Comparison of ENCODE assay signal across 19 cellular contexts in genomic region chr3:51679318-51679717, GRCh38. TPM values are rescaled to one million over a fixed set of nuclear protein-coding genes. Genes with fewer than 3 reads are reported as not detected.
DNase-seq lines count a peak whose midpoint lies in the region; ATAC-seq, FAIRE-seq and TF ChIP-seq lines count a peak whose summit lies in the region.
"Had no signal": no experiment of that assay in that cellular context is flagged by ENCODE, and none has a peak within 500 bp of the region (broad histone marks: within the 10 kb centered on the region; RNA-seq: fewer than 3 reads in every experiment).

No MANE protein-coding gene starts in this region.

- peaks cover 94 to 97% (median 95%) of the 10 kb centered on the region in 3 donors for H3K4me1 Mint-ChIP-seq in T-cell

- H3K9me3 Mint-ChIP-seq in T-cell = no peaks in the 10 kb centered on the region

- ATAC-seq in T-cell (replicated peaks in 1 of 4) = no peak

- peak; percentile 5 for DNase-seq in left ventricle myocardium inferior
- no peak for DNase-seq in cardiac septum (ENCODE audit: low spot score)
- no peak for DNase-seq in T-cell
- DNase-seq in epithelial cell of prostate (ENCODE audit: low read depth, low spot score) = no peak
- DNase-seq in RCC 7860 (ENCODE audit: low spot score) = no peak
- DNase-seq in Kasumi-1 (lab: John Stamatoyannopoulos, UW) = no peak
- DNase-seq in NOMO-1 treated with dmso at 0.1 percent for 144 hours (lab: John Stamatoyannopoulos, UW; ENCODE audit: unreplicated experiment) = no peak
- DNase-seq: activated CD4-positive, alpha-beta T cell treated with anti-CD3 and anti-CD28 coated beads, Interleukin-2, amount 50 U/mL, for 48 hours; activated effector memory CD4-positive, alpha-beta T cell treated with anti-CD3 and anti-CD28 coated beads, Interleukin-2, amount 50 U/mL, for 16 hours; Calu3; NCI-H1105; NCI-H2081 treated with DMSO at 0.1 percent for 48 hours; NCI-H510A; occipital lobe; retina; SW 1271; testis had no signal

- peaks cover 79% of the 10 kb centered on the region for H3K4me1 ChIP-seq in left ventricle myocardium inferior

- H3K27ac Mint-ChIP-seq in T-cell = peak overlapping the region; percentile 83 to 87

- intact Hi-C loops in left ventricle myocardium inferior (cut with micrococcal nuclease) (no loop called here), cardiac septum (cut with DNase I) (no loop called here)

- H3K4me3 Mint-ChIP-seq in T-cell = no peak overlapping the region

- H3K27me3 ChIP-seq in left ventricle myocardium inferior (ENCODE audit: low read depth) = no peaks in the 10 kb centered on the region
- H3K27me3 ChIP-seq: testis had no signal

- H3K36me3 Mint-ChIP-seq in T-cell = peaks cover 20% of the 10 kb centered on the region

- no peaks in the 10 kb centered on the region for H3K27me3 Mint-ChIP-seq in T-cell

- no peak for FAIRE-seq in RCC 7860 (lab: Jason Lieb, UNC)

- no peak for TF ChIP-seq CTCF in left ventricle myocardium inferior (IDR thresholded peaks at IDR 0.05; ENCODE audit: borderline replicate concordance)

- no peak overlapping the region for H3K4me3 ChIP-seq in left ventricle myocardium inferior
- H3K4me3 ChIP-seq: GM23248, testis had no signal

- H3K9me3 ChIP-seq in left ventricle myocardium inferior (replicated peaks) = no peaks in the 10 kb centered on the region
- H3K9me3 ChIP-seq: testis had no signal

- CTCF ChIA-PET in T-cell (lab: Charles Lee) = interaction anchor here in 1 of 2 donors (1.3 to 3.9 kb wide), 2 partner anchors 9 to 178 kb away, joined by 7 to 89 read pairs; partner anchors contain the start of gene DCAF1

- H3K36me3 ChIP-seq in left ventricle myocardium inferior = peaks cover 25% of the 10 kb centered on the region

- H3K27ac ChIP-seq in left ventricle myocardium inferior (replicated peaks) (no peak overlapping the region), epithelial cell of prostate (peak overlapping the region; percentile 86)
- H3K27ac ChIP-seq: GM23248, testis had no signal

- POLR2A ChIA-PET in T-cell (lab: Charles Lee) = interaction anchor here in 1 of 2 donors (0.5 kb wide), 1 partner anchor 170 kb away, joined by 3 read pairs; no protein-coding TSS in a partner anchor

RNA-seq across cellular contexts. Expression of gene TEX264, which starts 8.3 kb away (rescaled TPM):
- total RNA-seq in left ventricle myocardium inferior = 33.9 TPM
- total RNA-seq in cardiac septum = 28.8 TPM
- total RNA-seq in T-cell = 10 to 100 TPM; 35.9 to 51.0 (median 47.0) TPM

RNA-seq across cellular contexts. Expression of gene GRM2, which starts 27.6 kb away (rescaled TPM):
- total RNA-seq in left ventricle myocardium inferior (0.41 TPM), cardiac septum (0.30 TPM), T-cell (1 to 10 TPM; 1.5 to 6.9 (median 2.2) TPM)
- total RNA-seq: HT-29 had no signal
